Comparison of ENCODE assay signal across 13 cellular contexts in genomic region chr2:224781400-224781799, GRCh38.
DNase-seq lines count a peak whose midpoint lies in the region; ATAC-seq and TF ChIP-seq lines count a peak whose summit lies in the region.
"Had no signal": no experiment of that assay in that cellular context is flagged by ENCODE, and none has a peak within 500 bp of the region (broad histone marks: within the 10 kb centered on the region; RNA-seq: fewer than 3 reads in every experiment).

No MANE protein-coding gene starts in this region.

- no peak overlapping the region for H3K4me3 ChIP-seq in Peyer's patch
- H3K4me3 ChIP-seq: cardiac muscle cell, K562, mucosa of descending colon had no signal

- no peak overlapping the region for H3K27ac ChIP-seq in Peyer's patch
- H3K27ac ChIP-seq: cardiac muscle cell had no signal

- ATAC-seq in HG03097 (IDR thresholded peaks at IDR 0.05; ENCODE audit: low FRiP score, unreplicated experiment) (peak; percentile 84), GM19023 (IDR thresholded peaks at IDR 0.05; ENCODE audit: unreplicated experiment) (no peak)
- no peak for ATAC-seq in stimulated activated naive B cell treated with anti-CD40 and anti-IgM and Interleukin-4, amounts not matched to agents 10 μg/mL and 1 μg/mL and 100 μg/mL, for 72 hours (replicated peaks)
- ATAC-seq: K562, mucosa of descending colon had no signal

- H3K27me3 ChIP-seq in Peyer's patch: no peaks in the 10 kb centered on the region
- H3K27me3 ChIP-seq: cardiac muscle cell had no signal

- no peak for TF ChIP-seq CTCF in Peyer's patch (IDR thresholded peaks at IDR 0.05)

- no peaks in the 10 kb centered on the region for H3K9me3 ChIP-seq in Peyer's patch
- H3K9me3 ChIP-seq: mucosa of descending colon had no signal

- no peaks in the 10 kb centered on the region for H3K9me3 Mint-ChIP-seq in activated naive CD4-positive, alpha-beta T cell treated with anti-CD3 and anti-CD28 coated beads, Interleukin-2, amount 50 U/mL, for 24 hours
- no peaks in the 10 kb centered on the region for H3K9me3 Mint-ChIP-seq in stimulated activated naive B cell treated with anti-CD40 and anti-IgM and Interleukin-4, amounts not matched to agents 10 μg/mL and 1 μg/mL and 100 μg/mL, for 72 hours

- no peak overlapping the region for H3K4me3 Mint-ChIP-seq in activated naive CD4-positive, alpha-beta T cell treated with anti-CD3 and anti-CD28 coated beads, Interleukin-2, amount 50 U/mL, for 24 hours
- H3K4me3 Mint-ChIP-seq in stimulated activated naive B cell treated with anti-CD40 and anti-IgM and Interleukin-4, amounts not matched to agents 10 μg/mL and 1 μg/mL and 100 μg/mL, for 72 hours: no peak overlapping the region

- DNase-seq in activated naive CD4-positive, alpha-beta T cell (lab: John Stamatoyannopoulos, UW): no peak
- DNase-seq in dedifferentiated amniotic fluid mesenchymal stem cell (ENCODE audit: extremely low spot score) (peak; percentile 17), Peyer's patch (no peak)
- DNase-seq in stimulated activated naive B cell treated with anti-CD40 and anti-IgM and Interleukin-4, amounts not matched to agents 10 μg/mL and 1 μg/mL and 100 μg/mL, for 72 hours: no peak
- DNase-seq in stimulated activated CD4-positive, alpha-beta T cell treated with anti-CD3 and anti-CD28 coated beads, Interleukin-4, amount 100 ng/mL, for 24 hours: no peak
- DNase-seq: activated CD4-positive, CD25-positive, alpha-beta regulatory T cell; DMS79 treated with DMSO at 0.1 percent for 48 hours; mucosa of descending colon had no signal

- H3K36me3 ChIP-seq in Peyer's patch: peaks cover 0 to 10% (median 0%) of the 10 kb centered on the region in 3 donors
- H3K36me3 ChIP-seq: cardiac muscle cell had no signal

- H3K27me3 Mint-ChIP-seq in activated naive CD4-positive, alpha-beta T cell treated with anti-CD3 and anti-CD28 coated beads, Interleukin-2, amount 50 U/mL, for 24 hours: no peaks in the 10 kb centered on the region
- no peaks in the 10 kb centered on the region for H3K27me3 Mint-ChIP-seq in stimulated activated naive B cell treated with anti-CD40 and anti-IgM and Interleukin-4, amounts not matched to agents 10 μg/mL and 1 μg/mL and 100 μg/mL, for 72 hours

- peak overlapping the region; percentile 62 for H3K27ac Mint-ChIP-seq in activated naive CD4-positive, alpha-beta T cell treated with anti-CD3 and anti-CD28 coated beads, Interleukin-2, amount 50 U/mL, for 24 hours
- peak overlapping the region; percentile 59 for H3K27ac Mint-ChIP-seq in stimulated activated naive B cell treated with anti-CD40 and anti-IgM and Interleukin-4, amounts not matched to agents 10 μg/mL and 1 μg/mL and 100 μg/mL, for 72 hours

- peaks cover 0 to 3% (median 0%) of the 10 kb centered on the region in 4 donors for H3K4me1 ChIP-seq in Peyer's patch

- peaks cover 10% of the 10 kb centered on the region for H3K4me1 Mint-ChIP-seq in activated naive CD4-positive, alpha-beta T cell treated with anti-CD3 and anti-CD28 coated beads, Interleukin-2, amount 50 U/mL, for 24 hours
- H3K4me1 Mint-ChIP-seq in stimulated activated naive B cell treated with anti-CD40 and anti-IgM and Interleukin-4, amounts not matched to agents 10 μg/mL and 1 μg/mL and 100 μg/mL, for 72 hours: no peaks in the 10 kb centered on the region

- peaks cover 17% of the 10 kb centered on the region for H3K36me3 Mint-ChIP-seq in activated naive CD4-positive, alpha-beta T cell treated with anti-CD3 and anti-CD28 coated beads, Interleukin-2, amount 50 U/mL, for 24 hours
- peaks cover 39 to 56% of the 10 kb centered on the region in 2 donors for H3K36me3 Mint-ChIP-seq in stimulated activated naive B cell treated with anti-CD40 and anti-IgM and Interleukin-4, amounts not matched to agents 10 μg/mL and 1 μg/mL and 100 μg/mL, for 72 hours

- TF ChIP-seq POLR2A in Peyer's patch (IDR thresholded peaks at IDR 0.05): no peak
